Comparison of ENCODE assay signal across 8 cellular contexts in genomic region chr5:132458651-132459030, GRCh38.
DNase-seq lines count a peak whose midpoint lies in the region; ATAC-seq lines count a peak whose summit lies in the region.

No MANE protein-coding gene starts in this region.

- ATAC-seq in GM18861 (IDR thresholded peaks at IDR 0.05; ENCODE audit: unreplicated experiment), result peak; percentile 47
- ATAC-seq in HG02884 (IDR thresholded peaks at IDR 0.05; ENCODE audit: unreplicated experiment), result peak; percentile 43

- peaks cover 86% of the 10 kb centered on the region for H3K4me1 Mint-ChIP-seq in T-helper 2 cell treated with Interferon-gamma antibody and Interleukin-4, amounts not matched to agents 5 μg/mL and 100 μg/mL, for 36 hours (ENCODE audit: low read depth)

- peak overlapping the region; percentile 99 for H3K27ac Mint-ChIP-seq in T-helper 2 cell treated with Interferon-gamma antibody and Interleukin-4, amounts not matched to agents 5 μg/mL and 100 μg/mL, for 36 hours

- H3K9me3 ChIP-seq in mucosa of rectum (ENCODE audit: control insufficient read depth in 2 of 2, low read length in 2 of 2), result no peaks in the 10 kb centered on the region

- no peak for DNase-seq in T-helper 2 cell treated with Interferon-gamma antibody and Interleukin-4, amounts not matched to agents 5 μg/mL and 100 μg/mL, for 36 hours (ENCODE audit: low spot score)
- DNase-seq in AG20443 (ENCODE audit: low spot score), result no peak
- DNase-seq in DMS53 treated with DMSO at 0.1 percent for 48 hours (lab: John Stamatoyannopoulos, UW; ENCODE audit: unreplicated experiment), result no peak
- DNase-seq in COR-L47 (lab: John Stamatoyannopoulos, UW), result no peak
- DNase-seq in ecto neural progenitor cell (ENCODE audit: low spot score), result no peak

- peak overlapping the region; percentile 79 for H3K4me3 Mint-ChIP-seq in T-helper 2 cell treated with Interferon-gamma antibody and Interleukin-4, amounts not matched to agents 5 μg/mL and 100 μg/mL, for 36 hours

- H3K27ac ChIP-seq in mucosa of rectum (ENCODE audit: low read depth in 2 of 2, low read length in 2 of 2), result peak overlapping the region; percentile 46 to 91

- peaks cover 64% of the 10 kb centered on the region for H3K36me3 Mint-ChIP-seq in T-helper 2 cell treated with Interferon-gamma antibody and Interleukin-4, amounts not matched to agents 5 μg/mL and 100 μg/mL, for 36 hours (ENCODE audit: low read depth)

- no peaks in the 10 kb centered on the region for H3K9me3 Mint-ChIP-seq in T-helper 2 cell treated with Interferon-gamma antibody and Interleukin-4, amounts not matched to agents 5 μg/mL and 100 μg/mL, for 36 hours

- peaks cover 63 to 65% of the 10 kb centered on the region in 2 donors for H3K4me1 ChIP-seq in mucosa of rectum (ENCODE audit: control insufficient read depth in 2 of 2, insufficient read depth in 2 of 2, low read length in 2 of 2)

- peaks cover 0 to 11% of the 10 kb centered on the region in 2 donors for H3K36me3 ChIP-seq in mucosa of rectum (ENCODE audit: control insufficient read depth in 2 of 2, insufficient read depth in 2 of 2, low read length in 2 of 2)

- no peaks in the 10 kb centered on the region for H3K27me3 Mint-ChIP-seq in T-helper 2 cell treated with Interferon-gamma antibody and Interleukin-4, amounts not matched to agents 5 μg/mL and 100 μg/mL, for 36 hours (ENCODE audit: low read depth)

- no peak overlapping the region for H3K9ac ChIP-seq in mucosa of rectum (ENCODE audit: low read depth in 1 of 2, low read length in 2 of 2)

- no peak overlapping the region for H3K4me3 ChIP-seq in mucosa of rectum (ENCODE audit: low read length in 2 of 2)

- H3K27me3 ChIP-seq in mucosa of rectum (ENCODE audit: control insufficient read depth in 2 of 2, insufficient read depth in 2 of 2, low read length in 2 of 2), result no peaks in the 10 kb centered on the region
